In the genomic region with DNA sequence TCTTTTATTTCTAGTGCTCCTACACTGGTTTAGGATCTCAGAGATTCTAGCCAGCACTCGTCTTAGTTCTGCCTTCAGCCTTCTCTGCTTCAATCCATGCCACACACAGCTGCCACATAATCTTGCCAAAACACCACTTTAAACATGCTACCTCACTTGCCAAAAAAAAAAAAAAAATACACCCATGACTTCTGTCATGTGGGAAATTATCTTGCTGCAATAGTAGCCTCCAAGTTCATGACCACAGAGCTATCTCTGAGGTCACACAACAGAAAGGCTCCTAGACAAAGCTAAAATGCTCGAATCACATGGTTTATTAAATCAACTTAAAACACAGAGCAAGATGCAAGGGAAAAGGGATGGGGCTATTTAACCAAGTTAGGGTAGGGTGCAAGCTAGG, we compare ENCODE assay signal across 2 cellular contexts.
TF ChIP-seq lines count a peak whose summit lies in the region.

No MANE protein-coding gene starts in this region.

TF ChIP-seq in A549, 52 proteins besides CTCF, POLR2A, EP300 and RAD21 (continued from another document):
- TF ChIP-seq, protein P1, sequence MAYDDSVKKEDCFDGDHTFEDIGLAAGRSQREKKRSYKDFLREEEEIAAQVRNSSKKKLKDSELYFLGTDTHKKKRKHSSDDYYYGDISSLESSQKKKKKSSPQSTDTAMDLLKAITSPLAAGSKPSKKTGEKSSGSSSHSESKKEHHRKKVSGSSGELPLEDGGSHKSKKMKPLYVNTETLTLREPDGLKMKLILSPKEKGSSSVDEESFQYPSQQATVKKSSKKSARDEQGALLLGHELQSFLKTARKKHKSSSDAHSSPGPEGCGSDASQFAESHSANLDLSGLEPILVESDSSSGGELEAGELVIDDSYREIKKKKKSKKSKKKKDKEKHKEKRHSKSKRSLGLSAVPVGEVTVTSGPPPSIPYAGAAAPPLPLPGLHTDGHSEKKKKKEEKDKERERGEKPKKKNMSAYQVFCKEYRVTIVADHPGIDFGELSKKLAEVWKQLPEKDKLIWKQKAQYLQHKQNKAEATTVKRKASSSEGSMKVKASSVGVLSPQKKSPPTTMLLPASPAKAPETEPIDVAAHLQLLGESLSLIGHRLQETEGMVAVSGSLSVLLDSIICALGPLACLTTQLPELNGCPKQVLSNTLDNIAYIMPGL (CRISPR knock-in tag; IDR thresholded peaks at IDR 0.05; ENCODE audit: borderline replicate concordance) = no peak
- TF ChIP-seq NR3C1 (IDR thresholded peaks at IDR 0.05) (no peak), RFX5 (IDR thresholded peaks at IDR 0.05) (no peak), BHLHE40 (IDR thresholded peaks at IDR 0.05; ENCODE audit: low read depth, low read length) (no peak), FOSL2 (IDR thresholded peaks at IDR 0.05) (no peak), FOSL2 (CRISPR knock-in tag; IDR thresholded peaks at IDR 0.05) (no peak), HDAC2 (IDR thresholded peaks at IDR 0.05) (no peak), HOXB5 (CRISPR knock-in tag; IDR thresholded peaks at IDR 0.05) (no peak), GATA3 (IDR thresholded peaks at IDR 0.05; ENCODE audit: borderline replicate concordance) (no peak), SREBF2 (IDR thresholded peaks at IDR 0.05) (no peak)

TF ChIP-seq in K562, 482 proteins besides CTCF, POLR2A, EP300 and RAD21 (continued from another document):
- TF ChIP-seq HNRNPH1 (optimal IDR thresholded peaks at IDR 0.05; ENCODE audit: low read depth, low read length) (no peak), ZBTB5 (IDR thresholded peaks at IDR 0.05) (no peak), ZNF384 (IDR thresholded peaks at IDR 0.05; ENCODE audit: low read depth, low read length) (peak; percentile 16; the same call in 1 of the 2 replicates), TCF3 (CRISPR knock-in tag; IDR thresholded peaks at IDR 0.05) (peak; percentile 57), TGIF2 (CRISPR knock-in tag; IDR thresholded peaks at IDR 0.05) (no peak), NR4A1 (CRISPR knock-in tag; IDR thresholded peaks at IDR 0.05) (no peak), NR4A1 (tag; IDR thresholded peaks at IDR 0.05) (no peak), CBFA2T2 (conservative IDR thresholded peaks at IDR 0.05) (peak; percentile 41)
- TF ChIP-seq, protein P2, sequence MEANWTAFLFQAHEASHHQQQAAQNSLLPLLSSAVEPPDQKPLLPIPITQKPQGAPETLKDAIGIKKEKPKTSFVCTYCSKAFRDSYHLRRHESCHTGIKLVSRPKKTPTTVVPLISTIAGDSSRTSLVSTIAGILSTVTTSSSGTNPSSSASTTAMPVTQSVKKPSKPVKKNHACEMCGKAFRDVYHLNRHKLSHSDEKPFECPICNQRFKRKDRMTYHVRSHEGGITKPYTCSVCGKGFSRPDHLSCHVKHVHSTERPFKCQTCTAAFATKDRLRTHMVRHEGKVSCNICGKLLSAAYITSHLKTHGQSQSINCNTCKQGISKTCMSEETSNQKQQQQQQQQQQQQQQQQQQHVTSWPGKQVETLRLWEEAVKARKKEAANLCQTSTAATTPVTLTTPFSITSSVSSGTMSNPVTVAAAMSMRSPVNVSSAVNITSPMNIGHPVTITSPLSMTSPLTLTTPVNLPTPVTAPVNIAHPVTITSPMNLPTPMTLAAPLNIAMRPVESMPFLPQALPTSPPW (CRISPR knock-in tag; IDR thresholded peaks at IDR 0.05) = 0 out of 2 replicates have a peak, but pooled peaks have one; percentile 27
- TF ChIP-seq, protein P3, sequence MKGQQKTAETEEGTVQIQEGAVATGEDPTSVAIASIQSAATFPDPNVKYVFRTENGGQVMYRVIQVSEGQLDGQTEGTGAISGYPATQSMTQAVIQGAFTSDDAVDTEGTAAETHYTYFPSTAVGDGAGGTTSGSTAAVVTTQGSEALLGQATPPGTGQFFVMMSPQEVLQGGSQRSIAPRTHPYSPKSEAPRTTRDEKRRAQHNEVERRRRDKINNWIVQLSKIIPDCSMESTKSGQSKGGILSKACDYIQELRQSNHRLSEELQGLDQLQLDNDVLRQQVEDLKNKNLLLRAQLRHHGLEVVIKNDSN (CRISPR knock-in tag; IDR thresholded peaks at IDR 0.05) = no peak
- TF ChIP-seq, protein P4, sequence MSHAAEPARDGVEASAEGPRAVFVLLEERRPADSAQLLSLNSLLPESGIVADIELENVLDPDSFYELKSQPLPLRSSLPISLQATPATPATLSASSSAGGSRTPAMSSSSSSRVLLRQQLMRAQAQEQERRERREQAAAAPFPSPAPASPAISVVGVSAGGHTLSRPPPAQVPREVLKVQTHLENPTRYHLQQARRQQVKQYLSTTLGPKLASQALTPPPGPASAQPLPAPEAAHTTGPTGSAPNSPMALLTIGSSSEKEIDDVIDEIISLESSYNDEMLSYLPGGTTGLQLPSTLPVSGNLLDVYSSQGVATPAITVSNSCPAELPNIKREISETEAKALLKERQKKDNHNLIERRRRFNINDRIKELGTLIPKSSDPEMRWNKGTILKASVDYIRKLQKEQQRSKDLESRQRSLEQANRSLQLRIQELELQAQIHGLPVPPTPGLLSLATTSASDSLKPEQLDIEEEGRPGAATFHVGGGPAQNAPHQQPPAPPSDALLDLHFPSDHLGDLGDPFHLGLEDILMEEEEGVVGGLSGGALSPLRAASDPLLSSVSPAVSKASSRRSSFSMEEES (CRISPR knock-in tag; IDR thresholded peaks at IDR 0.05) = peak; percentile 47
- TF ChIP-seq, protein P5, sequence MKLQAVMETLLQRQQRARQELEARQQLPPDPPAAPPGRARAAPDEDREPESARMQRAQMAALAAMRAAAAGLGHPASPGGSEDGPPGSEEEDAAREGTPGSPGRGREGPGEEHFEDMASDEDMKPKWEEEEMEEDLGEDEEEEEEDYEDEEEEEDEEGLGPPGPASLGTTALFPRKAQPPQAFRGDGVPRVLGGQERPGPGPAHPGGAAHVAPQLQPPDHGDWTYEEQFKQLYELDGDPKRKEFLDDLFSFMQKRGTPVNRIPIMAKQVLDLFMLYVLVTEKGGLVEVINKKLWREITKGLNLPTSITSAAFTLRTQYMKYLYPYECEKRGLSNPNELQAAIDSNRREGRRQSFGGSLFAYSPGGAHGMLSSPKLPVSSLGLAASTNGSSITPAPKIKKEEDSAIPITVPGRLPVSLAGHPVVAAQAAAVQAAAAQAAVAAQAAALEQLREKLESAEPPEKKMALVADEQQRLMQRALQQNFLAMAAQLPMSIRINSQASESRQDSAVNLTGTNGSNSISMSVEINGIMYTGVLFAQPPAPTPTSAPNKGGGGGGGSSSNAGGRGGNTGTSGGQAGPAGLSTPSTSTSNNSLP (IDR thresholded peaks at IDR 0.05; ENCODE audit: borderline replicate concordance, low read depth, low read length) = no peak
